In genomic region chr1:52592637-52593323, GRCh38 we compare ENCODE assay signal across 1 cellular context.
TF ChIP-seq lines count a peak whose summit lies in the region.

No MANE protein-coding gene starts in this region.

TF ChIP-seq in GM23338, 12 proteins besides CTCF, POLR2A, EP300 and RAD21 (continued from another document):
- TF ChIP-seq, protein P1, sequence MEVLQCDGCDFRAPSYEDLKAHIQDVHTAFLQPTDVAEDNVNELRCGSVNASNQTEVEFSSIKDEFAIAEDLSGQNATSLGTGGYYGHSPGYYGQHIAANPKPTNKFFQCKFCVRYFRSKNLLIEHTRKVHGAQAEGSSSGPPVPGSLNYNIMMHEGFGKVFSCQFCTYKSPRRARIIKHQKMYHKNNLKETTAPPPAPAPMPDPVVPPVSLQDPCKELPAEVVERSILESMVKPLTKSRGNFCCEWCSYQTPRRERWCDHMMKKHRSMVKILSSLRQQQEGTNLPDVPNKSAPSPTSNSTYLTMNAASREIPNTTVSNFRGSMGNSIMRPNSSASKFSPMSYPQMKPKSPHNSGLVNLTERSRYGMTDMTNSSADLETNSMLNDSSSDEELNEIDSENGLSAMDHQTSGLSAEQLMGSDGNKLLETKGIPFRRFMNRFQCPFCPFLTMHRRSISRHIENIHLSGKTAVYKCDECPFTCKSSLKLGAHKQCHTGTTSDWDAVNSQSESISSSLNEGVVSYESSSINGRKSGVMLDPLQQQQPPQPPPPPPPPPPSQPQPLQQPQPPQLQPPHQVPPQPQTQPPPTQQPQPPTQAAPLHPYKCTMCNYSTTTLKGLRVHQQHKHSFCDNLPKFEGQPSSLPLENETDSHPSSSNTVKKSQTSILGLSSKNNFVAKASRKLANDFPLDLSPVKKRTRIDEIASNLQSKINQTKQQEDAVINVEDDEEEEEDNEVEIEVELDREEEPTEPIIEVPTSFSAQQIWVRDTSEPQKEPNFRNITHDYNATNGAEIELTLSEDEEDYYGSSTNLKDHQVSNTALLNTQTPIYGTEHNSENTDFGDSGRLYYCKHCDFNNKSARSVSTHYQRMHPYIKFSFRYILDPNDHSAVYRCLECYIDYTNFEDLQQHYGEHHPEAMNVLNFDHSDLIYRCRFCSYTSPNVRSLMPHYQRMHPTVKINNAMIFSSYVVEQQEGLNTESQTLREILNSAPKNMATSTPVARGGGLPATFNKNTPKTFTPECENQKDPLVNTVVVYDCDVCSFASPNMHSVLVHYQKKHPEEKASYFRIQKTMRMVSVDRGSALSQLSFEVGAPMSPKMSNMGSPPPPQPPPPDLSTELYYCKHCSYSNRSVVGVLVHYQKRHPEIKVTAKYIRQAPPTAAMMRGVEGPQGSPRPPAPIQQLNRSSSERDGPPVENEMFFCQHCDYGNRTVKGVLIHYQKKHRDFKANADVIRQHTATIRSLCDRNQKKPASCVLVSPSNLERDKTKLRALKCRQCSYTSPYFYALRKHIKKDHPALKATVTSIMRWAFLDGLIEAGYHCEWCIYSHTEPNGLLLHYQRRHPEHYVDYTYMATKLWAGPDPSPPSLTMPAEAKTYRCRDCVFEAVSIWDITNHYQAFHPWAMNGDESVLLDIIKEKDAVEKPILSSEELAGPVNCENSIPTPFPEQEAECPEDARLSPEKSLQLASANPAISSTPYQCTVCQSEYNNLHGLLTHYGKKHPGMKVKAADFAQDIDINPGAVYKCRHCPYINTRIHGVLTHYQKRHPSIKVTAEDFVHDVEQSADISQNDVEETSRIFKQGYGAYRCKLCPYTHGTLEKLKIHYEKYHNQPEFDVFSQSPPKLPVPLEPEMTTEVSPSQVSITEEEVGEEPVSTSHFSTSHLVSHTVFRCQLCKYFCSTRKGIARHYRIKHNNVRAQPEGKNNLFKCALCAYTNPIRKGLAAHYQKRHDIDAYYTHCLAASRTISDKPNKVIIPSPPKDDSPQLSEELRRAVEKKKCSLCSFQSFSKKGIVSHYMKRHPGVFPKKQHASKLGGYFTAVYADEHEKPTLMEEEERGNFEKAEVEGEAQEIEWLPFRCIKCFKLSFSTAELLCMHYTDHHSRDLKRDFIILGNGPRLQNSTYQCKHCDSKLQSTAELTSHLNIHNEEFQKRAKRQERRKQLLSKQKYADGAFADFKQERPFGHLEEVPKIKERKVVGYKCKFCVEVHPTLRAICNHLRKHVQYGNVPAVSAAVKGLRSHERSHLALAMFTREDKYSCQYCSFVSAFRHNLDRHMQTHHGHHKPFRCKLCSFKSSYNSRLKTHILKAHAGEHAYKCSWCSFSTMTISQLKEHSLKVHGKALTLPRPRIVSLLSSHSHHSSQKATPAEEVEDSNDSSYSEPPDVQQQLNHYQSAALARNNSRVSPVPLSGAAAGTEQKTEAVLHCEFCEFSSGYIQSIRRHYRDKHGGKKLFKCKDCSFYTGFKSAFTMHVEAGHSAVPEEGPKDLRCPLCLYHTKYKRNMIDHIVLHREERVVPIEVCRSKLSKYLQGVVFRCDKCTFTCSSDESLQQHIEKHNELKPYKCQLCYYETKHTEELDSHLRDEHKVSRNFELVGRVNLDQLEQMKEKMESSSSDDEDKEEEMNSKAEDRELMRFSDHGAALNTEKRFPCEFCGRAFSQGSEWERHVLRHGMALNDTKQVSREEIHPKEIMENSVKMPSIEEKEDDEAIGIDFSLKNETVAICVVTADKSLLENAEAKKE (CRISPR knock-in tag; IDR thresholded peaks at IDR 0.05): no peak
- TF ChIP-seq ZNF331 (CRISPR knock-in tag; IDR thresholded peaks at IDR 0.05; ENCODE audit: low read depth): no peak
- no peak for TF ChIP-seq JUNB (IDR thresholded peaks at IDR 0.05; ENCODE audit: unreplicated experiment)
- no peak for TF ChIP-seq EZH2phosphoT487 (IDR thresholded peaks at IDR 0.05; ENCODE audit: unreplicated experiment)
- no peak for TF ChIP-seq ETS1 (IDR thresholded peaks at IDR 0.05)
- TF ChIP-seq ZNF114 (CRISPR knock-in tag; IDR thresholded peaks at IDR 0.05): no peak
